In genomic region chr6:56843476-56844349, GRCh38 we compare ENCODE assay signal across 8 cellular contexts.
A peak's percentile ranks its signal among the peaks of the same experiment; 100 is the strongest.
DNase-seq lines count a peak whose midpoint lies in the region; ATAC-seq lines count a peak whose summit lies in the region.

No MANE protein-coding gene starts in this region.

- peak overlapping the region; percentile 64 to 97 (median 82) for H3K4me3 ChIP-seq in subcutaneous abdominal adipose tissue (ENCODE audit: low read depth in 1 of 5, low read length in 5 of 5)

- H3K4me1 Mint-ChIP-seq in activated T-cell treated with anti-CD3 and anti-CD28 coated beads, Interleukin-2, amount 50 U/mL, for 4 hours (ENCODE audit: low read depth) = peaks cover 7% of the 10 kb centered on the region
- peaks cover 7 to 10% (median 8%) of the 10 kb centered on the region in 3 donors for H3K4me1 Mint-ChIP-seq in naive B cell

- H3K9me3 ChIP-seq in subcutaneous abdominal adipose tissue (ENCODE audit: control insufficient read depth in 5 of 5, low read length in 5 of 5) = no peaks in the 10 kb centered on the region

- ATAC-seq in GM19452 (IDR thresholded peaks at IDR 0.05; ENCODE audit: unreplicated experiment) = peak; percentile 83
- ATAC-seq in HG03558 (IDR thresholded peaks at IDR 0.05; ENCODE audit: extremely low read depth, unreplicated experiment) = peak; percentile 62
- peak; percentile 95 to 96 for ATAC-seq in activated T-cell treated with anti-CD3 and anti-CD28 coated beads, Interleukin-2, amount 50 U/mL, for 4 hours
- ATAC-seq in naive B cell (ENCODE audit: low read depth in 2 of 2) = peak; percentile 86 to 88

- H3K4me3 Mint-ChIP-seq in activated T-cell treated with anti-CD3 and anti-CD28 coated beads, Interleukin-2, amount 50 U/mL, for 4 hours = peak overlapping the region; percentile 60
- H3K4me3 Mint-ChIP-seq in naive B cell = peak overlapping the region; percentile 53 to 82 (median 73)

- in situ Hi-C loops in Caki2 (cut with HindIII; ENCODE audit: low pct_unique_long_range_greater_than_20kb, low sequenced_read_pairs) = no loop called here

- H3K36me3 Mint-ChIP-seq in activated T-cell treated with anti-CD3 and anti-CD28 coated beads, Interleukin-2, amount 50 U/mL, for 4 hours (ENCODE audit: insufficient read depth) = no peaks in the 10 kb centered on the region
- peaks cover 0 to 6% of the 10 kb centered on the region in 2 donors for H3K36me3 Mint-ChIP-seq in naive B cell

- H3K9ac ChIP-seq in subcutaneous abdominal adipose tissue (ENCODE audit: low read length in 5 of 5) = peak overlapping the region in 4 of 5 donors; percentile 40 to 85 (median 78)

- H3K27ac Mint-ChIP-seq in naive B cell = peak overlapping the region in 1 of 6 donors; percentile 47

- no peaks in the 10 kb centered on the region for H3K9me3 Mint-ChIP-seq in activated T-cell treated with anti-CD3 and anti-CD28 coated beads, Interleukin-2, amount 50 U/mL, for 4 hours
- peaks cover 0 to 4% (median 0%) of the 10 kb centered on the region in 7 donors for H3K9me3 Mint-ChIP-seq in naive B cell

- no peaks in the 10 kb centered on the region for H3K27me3 ChIP-seq in subcutaneous abdominal adipose tissue (ENCODE audit: control insufficient read depth in 5 of 5, insufficient read depth in 4 of 5, low read length in 5 of 5)

- DNase-seq in Caki2 (ENCODE audit: low read depth) (peak; percentile 95), NOMO-1 treated with DMSO at 0.1 percent for 48 hours (lab: John Stamatoyannopoulos, UW; ENCODE audit: unreplicated experiment) (peak; percentile 69), fibroblast of gingiva (ENCODE audit: low read depth) (peak; percentile 80), naive B cell (peak; percentile 53)
- DNase-seq in activated T-cell treated with anti-CD3 and anti-CD28 coated beads, Interleukin-2, amount 50 U/mL, for 4 hours = peak; percentile 23

- peak overlapping the region; percentile 86 for H3K27ac ChIP-seq in subcutaneous abdominal adipose tissue (ENCODE audit: low read depth, low read length)

- H3K4me1 ChIP-seq in subcutaneous abdominal adipose tissue (ENCODE audit: control insufficient read depth in 5 of 5, insufficient read depth in 5 of 5, low read length in 5 of 5) = peaks cover 0 to 47% (median 33%) of the 10 kb centered on the region in 5 donors

- H3K36me3 ChIP-seq in subcutaneous abdominal adipose tissue (ENCODE audit: control insufficient read depth in 5 of 5, insufficient read depth in 5 of 5, low read length in 5 of 5) = no peaks in the 10 kb centered on the region

- H3K27me3 Mint-ChIP-seq in activated T-cell treated with anti-CD3 and anti-CD28 coated beads, Interleukin-2, amount 50 U/mL, for 4 hours (ENCODE audit: low read depth) = peaks cover 54% of the 10 kb centered on the region
- peaks cover 42 to 55% (median 51%) of the 10 kb centered on the region in 3 donors for H3K27me3 Mint-ChIP-seq in naive B cell

Comparison
In these comparisons a context has a peak if more than half of its experiments do, and no peak if none do; other contexts are left out.
1. Peak in every context shown above with its lines: DNase-seq, ATAC-seq, H3K4me3 ChIP-seq and H3K27ac ChIP-seq.
2. DNase-seq: peak in every context shown above with its lines; median percentile 95 in Caki2; 80 in fibroblast of gingiva; 69 in NOMO-1 treated with DMSO at 0.1 percent for 48 hours; 53 in naive B cell; 23 in activated T-cell treated with anti-CD3 and anti-CD28 coated beads, Interleukin-2, amount 50 U/mL, for 4 hours.